ENCODE assay signal across 1 cellular context in genomic region chr15:75801859-75802593, GRCh38.
TF ChIP-seq lines count a peak whose summit lies in the region.

No MANE protein-coding gene starts in this region.

TF ChIP-seq in K562, 482 proteins besides CTCF, POLR2A, EP300 and RAD21 (continued from another document and continues in another):
- TF ChIP-seq MGA (IDR thresholded peaks at IDR 0.05) (peak; percentile 43; the same call in 1 of the 2 replicates), JUND (IDR thresholded peaks at IDR 0.05; ENCODE audit: borderline replicate concordance, low read depth, low read length) (0 out of 2 replicates have a peak, but pooled peaks have one; percentile 5), JUND (tag; IDR thresholded peaks at IDR 0.05; ENCODE audit: borderline replicate concordance, low read depth, low read length) (no peak; the same call in 2 of the 3 replicates), ATF4 (CRISPR knock-in tag; IDR thresholded peaks at IDR 0.05) (no peak), GABPB2 (CRISPR knock-in tag; conservative IDR thresholded peaks at IDR 0.05) (no peak), ZNF347 (CRISPR knock-in tag; IDR thresholded peaks at IDR 0.05; ENCODE audit: low read depth) (no peak), ZNF518B (CRISPR knock-in tag; IDR thresholded peaks at IDR 0.05) (no peak), ETV1 (tag; conservative IDR thresholded peaks at IDR 0.05; ENCODE audit: low read depth) (no peak), MYC (IDR thresholded peaks at IDR 0.05; ENCODE audit: low read depth, low read length) (no peak), MYC (CRISPR knock-in tag; IDR thresholded peaks at IDR 0.05; ENCODE audit: borderline replicate concordance, low read depth) (no peak), CXXC5 (CRISPR knock-in tag; IDR thresholded peaks at IDR 0.05) (peak; percentile 72), NRF1 (conservative IDR thresholded peaks at IDR 0.05 in 1 of 2, IDR thresholded peaks at IDR 0.05 in 1 of 2) (0 out of 4 replicates have a peak, but pooled peaks of 1 of the 2 experiments have one; percentile 31), NBN (IDR thresholded peaks at IDR 0.05; ENCODE audit: low read depth) (0 out of 2 replicates have a peak, but pooled peaks have one; percentile 28), SMARCB1 (IDR thresholded peaks at IDR 0.05; ENCODE audit: insufficient read length, low read depth) (no peak), ZSCAN32 (CRISPR knock-in tag; IDR thresholded peaks at IDR 0.05) (no peak), ZKSCAN8 (CRISPR knock-in tag; IDR thresholded peaks at IDR 0.05) (no peak), RB1 (IDR thresholded peaks at IDR 0.05; ENCODE audit: low read depth) (peak; percentile 65), E2F3 (CRISPR knock-in tag; IDR thresholded peaks at IDR 0.05) (no peak), BRD9 (IDR thresholded peaks at IDR 0.05; ENCODE audit: low read depth, partially characterized antibody) (no peak), RCOR1 (IDR thresholded peaks at IDR 0.05; ENCODE audit: borderline replicate concordance in 1 of 2, low read depth in 2 of 2, low read length in 2 of 2) (no peak), SMAD1 (IDR thresholded peaks at IDR 0.05; ENCODE audit: low read depth, low read length, partially characterized antibody) (no peak), ZNF280A (IDR thresholded peaks at IDR 0.05; ENCODE audit: low read depth, partially characterized antibody) (peak; percentile 21), ZBTB12 (CRISPR knock-in tag; IDR thresholded peaks at IDR 0.05) (no peak), ZBTB2 (IDR thresholded peaks at IDR 0.05) (no peak), IRF1 (CRISPR knock-in tag; IDR thresholded peaks at IDR 0.05; ENCODE audit: borderline replicate concordance) (no peak), GABPB1 (CRISPR knock-in tag; IDR thresholded peaks at IDR 0.05) (0 out of 2 replicates have a peak, but pooled peaks have one; percentile 26), ESRRB (CRISPR knock-in tag; IDR thresholded peaks at IDR 0.05; ENCODE audit: borderline replicate concordance) (no peak), MNT (conservative IDR thresholded peaks at IDR 0.05) (peak; percentile 15 to 45; a peak in 1 of 4 replicates), HDAC1 (IDR thresholded peaks at IDR 0.05) (no peak), GATAD2B (IDR thresholded peaks at IDR 0.05; ENCODE audit: borderline replicate concordance) (no peak), SMAD4 (CRISPR knock-in tag; conservative IDR thresholded peaks at IDR 0.05) (0 out of 2 replicates have a peak, but pooled peaks have one; percentile 39), ZNF23 (CRISPR knock-in tag; IDR thresholded peaks at IDR 0.05) (no peak), ZNF830 (CRISPR knock-in tag; IDR thresholded peaks at IDR 0.05) (no peak)
